8 cellular contexts compared by ENCODE assay signal in genomic region chr9:93453047-93453914, GRCh38. TPM values are rescaled to one million over a fixed set of nuclear protein-coding genes. Genes with fewer than 3 reads are reported as not detected.
DNase-seq lines count a peak whose midpoint lies in the region; ATAC-seq and TF ChIP-seq lines count a peak whose summit lies in the region.

Gene FAM120AOS, minus strand, starts transcription at chr9:93453581. Its CDS starts 872 bp downstream, at chr9:93452709.

- no peaks in the 10 kb centered on the region for H3K9me3 ChIP-seq in mononuclear cell (ENCODE audit: low read depth, low read length)

- DNase-seq in D341Med (ENCODE audit: low spot score) (peak; percentile 92), HuH-7.5 (ENCODE audit: low spot score) (peak; percentile 80), OCI-M2 (lab: John Stamatoyannopoulos, UW; ENCODE audit: unreplicated experiment) (peak; percentile 32), activated T-cell treated with anti-CD3 and anti-CD28 coated beads for 4 hours (peak; percentile 69), epithelial cell of esophagus (ENCODE audit: low read depth) (peak; percentile 98)
- peak; percentile 69 to 70 for DNase-seq in stimulated activated CD8-positive, alpha-beta memory T cell treated with anti-CD3 and anti-CD28 coated beads, Interleukin-4, amount 100 ng/mL, for 1 hour (ENCODE audit: low read depth in 2 of 2, low spot score in 1 of 2)

- TF ChIP-seq CTCF in epithelial cell of esophagus (IDR thresholded peaks at IDR 0.05; ENCODE audit: insufficient read depth, low read depth, low read length, missing control alignments): no peak

- peak; percentile 61 for ATAC-seq in GM21515 (IDR thresholded peaks at IDR 0.05; ENCODE audit: unreplicated experiment)

- H3K4me3 ChIP-seq in epithelial cell of esophagus (ENCODE audit: low read length) (peak within 1 kb of the TSS; percentile 88), mononuclear cell (ENCODE audit: low read length) (peak within 1 kb of the TSS; percentile 81)

- no peaks in the 10 kb centered on the region for H3K27me3 ChIP-seq in mononuclear cell (ENCODE audit: insufficient read depth, low read length)

- peaks cover 50% of the 10 kb centered on the region for H3K4me1 ChIP-seq in mononuclear cell (ENCODE audit: insufficient read depth, low read length)

RNA-seq across cellular contexts. Expression of gene FAM120AOS, which starts in this region (rescaled TPM):
- total RNA-seq in mononuclear cell: 38.6 TPM

Comparison
In these comparisons a context has a peak if more than half of its experiments do, and no peak if none do; other contexts are left out.
1. Peak in every context shown above with its lines: DNase-seq, ATAC-seq and H3K4me3 ChIP-seq.
2. DNase-seq: peak in every context shown above with its lines; median percentile 98 in epithelial cell of esophagus; 92 in D341Med; 80 in HuH-7.5; 70 in stimulated activated CD8-positive, alpha-beta memory T cell treated with anti-CD3 and anti-CD28 coated beads, Interleukin-4, amount 100 ng/mL, for 1 hour; 69 in activated T-cell treated with anti-CD3 and anti-CD28 coated beads for 4 hours; 32 in OCI-M2.